26 cellular contexts compared by ENCODE assay signal in genomic region chr18:76959605-76960004, GRCh38.
"Had no signal": no experiment of that assay in that cellular context is flagged by ENCODE, and none has a peak within 500 bp of the region (broad histone marks: within the 10 kb centered on the region; RNA-seq: fewer than 3 reads in every experiment).

No MANE protein-coding gene starts in this region.

- H3K27ac ChIP-seq: breast epithelium, gastrocnemius medialis, pancreas, psoas muscle, sigmoid colon, thyroid gland had no signal

- H3K4me3 ChIP-seq: breast epithelium, gastrocnemius medialis, pancreas, psoas muscle, sigmoid colon, thyroid gland, upper lobe of right lung had no signal

- H3K4me3 Mint-ChIP-seq: activated CD4-positive, alpha-beta memory T cell treated with anti-CD3 and anti-CD28 coated beads for 36 hours; central memory CD8-positive, alpha-beta T cell; naive B cell; stimulated activated effector memory CD8-positive, alpha-beta T cell treated with anti-CD3 and anti-CD28 coated beads, Interleukin-12 subunit alpha, Interleukin-12 subunit beta, amount 100 ng/mL, for 72 hours; stimulated activated naive CD8-positive, alpha-beta T cell treated with anti-CD3 and anti-CD28 coated beads, Interleukin-15, amount 100 ng/mL, for 72 hours had no signal

- H3K27me3 Mint-ChIP-seq: activated CD4-positive, alpha-beta memory T cell treated with anti-CD3 and anti-CD28 coated beads for 36 hours; central memory CD8-positive, alpha-beta T cell; naive B cell; stimulated activated naive CD8-positive, alpha-beta T cell treated with anti-CD3 and anti-CD28 coated beads, Interleukin-15, amount 100 ng/mL, for 72 hours had no signal

- H3K9me3 Mint-ChIP-seq: activated CD4-positive, alpha-beta memory T cell treated with anti-CD3 and anti-CD28 coated beads for 36 hours; activated naive CD4-positive, alpha-beta T cell treated with anti-CD3 and anti-CD28 coated beads, Interleukin-2, amount 50 U/mL, for 72 hours; activated T-helper 2 cell treated with anti-CD3 and anti-CD28 coated beads, Interferon-gamma antibody, Interleukin-2, Interleukin-4, amounts not matched to agents 10 μg/mL and 5 μg/mL and 100 μg/mL, durations not matched to agents 14 hours and 24 hours and 36 hours; central memory CD8-positive, alpha-beta T cell; stimulated activated effector memory CD8-positive, alpha-beta T cell treated with anti-CD3 and anti-CD28 coated beads, Interleukin-12 subunit alpha, Interleukin-12 subunit beta, amount 100 ng/mL, for 72 hours; stimulated activated naive CD8-positive, alpha-beta T cell treated with anti-CD3 and anti-CD28 coated beads, Interleukin-15, amount 100 ng/mL, for 72 hours had no signal

- FAIRE-seq: colon, islet of Langerhans, pancreas, small intestine had no signal

- H3K9me3 ChIP-seq: breast epithelium, gastrocnemius medialis, pancreas, psoas muscle, sigmoid colon, thyroid gland, upper lobe of right lung had no signal

- DNase-seq: activated CD4-positive, alpha-beta memory T cell treated with anti-CD3 and anti-CD28 coated beads for 36 hours; activated CD4-positive, alpha-beta T cell treated with anti-CD3 and anti-CD28 coated beads for 48 hours; activated T-cell treated with anti-CD3 and anti-CD28 coated beads, Interleukin-2, amount 50 U/mL, for 48 hours; effector CD4-positive, alpha-beta T cell; erythroblast; gastrocnemius medialis; glutamatergic neuron; left ventricle myocardium superior; mammary epithelial cell; naive B cell; psoas muscle; sigmoid colon; stimulated activated CD4-positive, alpha-beta T cell treated with anti-CD3 and anti-CD28 coated beads, Interleukin-4, amount 100 ng/mL, for 24 hours; stimulated activated naive CD8-positive, alpha-beta T cell treated with anti-CD3 and anti-CD28 coated beads, Interleukin-15, amount 100 ng/mL, for 72 hours; upper lobe of right lung had no signal

- H3K4me1 ChIP-seq: breast epithelium, gastrocnemius medialis, pancreas, psoas muscle, upper lobe of right lung had no signal

- ATAC-seq: activated CD4-positive, CD25-positive, alpha-beta regulatory T cell treated with anti-CD3 and anti-CD28 coated beads, Interleukin-2, amount 50 U/mL, for 24 hours; activated naive CD4-positive, alpha-beta T cell treated with anti-CD3 and anti-CD28 coated beads, Interleukin-2, amount 50 U/mL, for 72 hours; gastrocnemius medialis; psoas muscle; stimulated activated naive CD8-positive, alpha-beta T cell treated with anti-CD3 and anti-CD28 coated beads, Interleukin-15, amount 100 ng/mL, for 72 hours had no signal

- H3K27ac Mint-ChIP-seq: activated CD4-positive, alpha-beta memory T cell treated with anti-CD3 and anti-CD28 coated beads for 36 hours; activated naive CD4-positive, alpha-beta T cell treated with anti-CD3 and anti-CD28 coated beads, Interleukin-2, amount 50 U/mL, for 72 hours; activated T-helper 2 cell treated with anti-CD3 and anti-CD28 coated beads, Interferon-gamma antibody, Interleukin-2, Interleukin-4, amounts not matched to agents 10 μg/mL and 5 μg/mL and 100 μg/mL, durations not matched to agents 14 hours and 24 hours and 36 hours; stimulated activated effector memory CD8-positive, alpha-beta T cell treated with anti-CD3 and anti-CD28 coated beads, Interleukin-12 subunit alpha, Interleukin-12 subunit beta, amount 100 ng/mL, for 72 hours; stimulated activated naive CD8-positive, alpha-beta T cell treated with anti-CD3 and anti-CD28 coated beads, Interleukin-15, amount 100 ng/mL, for 72 hours had no signal

- H3K27me3 ChIP-seq: breast epithelium, gastrocnemius medialis, pancreas, sigmoid colon, thyroid gland, upper lobe of right lung had no signal

- H3K36me3 ChIP-seq: breast epithelium had no signal
